Comparison of ENCODE assay signal across 25 cellular contexts in genomic region chr11:125489166-125489565, GRCh38. TPM values are rescaled to one million over a fixed set of nuclear protein-coding genes. Genes with fewer than 3 reads are reported as not detected.
DNase-seq lines count a peak whose midpoint lies in the region; ATAC-seq and TF ChIP-seq lines count a peak whose summit lies in the region.
"Had no signal": no experiment of that assay in that cellular context is flagged by ENCODE, and none has a peak within 500 bp of the region (broad histone marks: within the 10 kb centered on the region; RNA-seq: fewer than 3 reads in every experiment).

No MANE protein-coding gene starts in this region.

- TF ChIP-seq POLR2A in lower leg skin (IDR thresholded peaks at IDR 0.05): no peak

- H3K4me3 ChIP-seq in BE2C (ENCODE audit: low read depth, low read length): peak overlapping the region; percentile 22
- no peak overlapping the region for H3K4me3 ChIP-seq in GM12865 (ENCODE audit: low read depth, low read length)
- H3K4me3 ChIP-seq in hepatocyte: no peak overlapping the region
- no peak overlapping the region for H3K4me3 ChIP-seq in lower leg skin (ENCODE audit: low read depth, poor library complexity, severe bottlenecking)
- H3K4me3 ChIP-seq: body of pancreas, esophagus squamous epithelium, gastrocnemius medialis, sigmoid colon, SK-N-MC, upper lobe of left lung had no signal

- H3K4me1 ChIP-seq in BE2C (no peaks in the 10 kb centered on the region), hepatocyte (ENCODE audit: insufficient read depth) (no peaks in the 10 kb centered on the region)
- H3K4me1 ChIP-seq: body of pancreas, gastrocnemius medialis had no signal

- H3K79me2 ChIP-seq in hepatocyte: no peaks in the 10 kb centered on the region

- DNase-seq in BE2C: no peak
- DNase-seq in GM12865 (ENCODE audit: low read depth): peak; percentile 49
- DNase-seq in HuH-7 (ENCODE audit: low spot score): peak; percentile 30
- peak; percentile 18 for DNase-seq in SW480 (ENCODE audit: low spot score)
- no peak for DNase-seq in nucleus accumbens (lab: John Stamatoyannopoulos, UW)
- DNase-seq in hepatocyte (ENCODE audit: low spot score): no peak
- DNase-seq in lower leg skin (ENCODE audit: low spot score in 2 of 2): no peak
- DNase-seq: activated CD4-positive, alpha-beta memory T cell treated with anti-CD3 and anti-CD28 coated beads, Interleukin-2, amount 10 ng/mL, durations not matched to agents 7 days and 5 days; activated gamma-delta T cell; activated naive CD8-positive, alpha-beta T cell treated with anti-CD3 and anti-CD28 coated beads, Interleukin-2, amount 50 U/mL, for 24 hours; body of pancreas; C1 segment of cervical spinal cord; esophagus squamous epithelium; gastrocnemius medialis; GF-D8; H7; left ventricle myocardium superior; NCI-H187; NCI-H82; nephron progenitor cell; sigmoid colon; T-helper 9 cell; upper lobe of left lung had no signal

- H3K4me2 ChIP-seq in hepatocyte: no peak overlapping the region

- H3K27me3 ChIP-seq in BE2C (peaks cover 26% of the 10 kb centered on the region), hepatocyte (peaks cover 25% of the 10 kb centered on the region)
- H3K27me3 ChIP-seq: sigmoid colon, upper lobe of left lung had no signal

- no peak overlapping the region for H2AFZ ChIP-seq in hepatocyte

- H3K9me2 ChIP-seq in hepatocyte (replicated peaks; ENCODE audit: insufficient read depth): no peaks in the 10 kb centered on the region

- no peak overlapping the region for H3K27ac ChIP-seq in hepatocyte
- H3K27ac ChIP-seq: body of pancreas, esophagus squamous epithelium, gastrocnemius medialis, sigmoid colon, SK-N-MC, upper lobe of left lung had no signal

- TF ChIP-seq CTCF in BE2C (IDR thresholded peaks at IDR 0.05; ENCODE audit: low read depth, low read length) (no peak), GM12865 (IDR thresholded peaks at IDR 0.05; ENCODE audit: insufficient read depth, low read depth, low read length, missing control alignments) (no peak), hepatocyte (IDR thresholded peaks at IDR 0.05; ENCODE audit: poor library complexity) (no peak), lower leg skin (IDR thresholded peaks at IDR 0.05) (no peak)

- intact Hi-C loops in lower leg skin (cut with DNase I; ENCODE audit: low total_unique reads): no loop called here

- ATAC-seq in HG03442 (IDR thresholded peaks at IDR 0.05; ENCODE audit: unreplicated experiment): no peak
- ATAC-seq: activated naive CD8-positive, alpha-beta T cell treated with anti-CD3 and anti-CD28 coated beads, Interleukin-2, amount 50 U/mL, for 24 hours; body of pancreas; gastrocnemius medialis; left ventricle myocardium superior had no signal

- H4K20me1 ChIP-seq in hepatocyte (ENCODE audit: insufficient read depth, poor library complexity, severe bottlenecking): no peaks in the 10 kb centered on the region

- H3K36me3 ChIP-seq in BE2C (no peaks in the 10 kb centered on the region), hepatocyte (replicated peaks; ENCODE audit: insufficient read depth, low read depth) (no peaks in the 10 kb centered on the region)
- H3K36me3 ChIP-seq: gastrocnemius medialis had no signal

- H3K9me3 ChIP-seq in BE2C (no peaks in the 10 kb centered on the region), hepatocyte (ENCODE audit: low read depth) (no peaks in the 10 kb centered on the region)
- H3K9me3 ChIP-seq: body of pancreas, esophagus squamous epithelium, gastrocnemius medialis, sigmoid colon, upper lobe of left lung had no signal

- WGBS in hepatocyte (ENCODE audit: low lambda C conversion rate, missing lambda C conversion rate): 89% methylated on average over 8 of the region's 8 CpGs
- 87 to 89% methylated on average over 8 of the region's 8 CpGs for WGBS in lower leg skin, 2 donors

RNA-seq across cellular contexts. Expression of gene FEZ1, which starts 6.9 kb away (rescaled TPM):
- polyA plus RNA-seq in BE2C (2012; ENCODE audit: insufficient read depth, insufficient read length, low read depth): 2.5 TPM
- 11.0 and 13.2 TPM in 2 replicates for total RNA-seq in hepatocyte
- 12.1 and 18.5 TPM in 2 replicates for polyA plus RNA-seq in hepatocyte
- 10 to 100 TPM in 1 of 4 donors, 1 to 10 TPM in 3; 3.9 to 13.3 (median 5.7) TPM for total RNA-seq in lower leg skin

Comparison
In these comparisons a context has a peak if more than half of its experiments do, and no peak if none do; other contexts are left out.
1. DNase-seq: peak in GM12865 (single experiment), HuH-7 (single experiment) and SW480 (single experiment); none in BE2C (single experiment), nucleus accumbens (0 of 56), hepatocyte (single experiment) and lower leg skin (0 of 2).